Comparison of ENCODE assay signal across 18 cellular contexts in genomic region chr15:81235276-81235675, GRCh38. TPM values are rescaled to one million over a fixed set of nuclear protein-coding genes. Genes with fewer than 3 reads are reported as not detected.
"Had no signal": no experiment of that assay in that cellular context is flagged by ENCODE, and none has a peak within 500 bp of the region (broad histone marks: within the 10 kb centered on the region; RNA-seq: fewer than 3 reads in every experiment).

No MANE protein-coding gene starts in this region.

- H3K4me3 Mint-ChIP-seq: activated CD8-positive, alpha-beta T cell treated with anti-CD3 and anti-CD28 coated beads, Interleukin-2, amount 10 ng/mL, durations not matched to agents 7 days and 5 days; WTC11 had no signal

- DNase-seq: activated CD8-positive, alpha-beta memory T cell treated with anti-CD3 and anti-CD28 coated beads, Interleukin-2, amount 50 U/mL, for 4 hours; activated CD8-positive, alpha-beta T cell treated with anti-CD3 and anti-CD28 coated beads, Interleukin-2, amount 10 ng/mL, durations not matched to agents 7 days and 5 days; activated gamma-delta T cell; activated T-cell treated with anti-CD3 and anti-CD28 coated beads, Interleukin-2, amount 50 U/mL, for 48 hours; colonic mucosa; esophagus squamous epithelium; hippocampal formation; kidney; stimulated activated CD4-positive, alpha-beta T cell treated with anti-CD3 and anti-CD28 coated beads, Interleukin-4, amount 100 ng/mL, for 4 hours; stimulated activated CD8-positive, alpha-beta memory T cell treated with anti-CD3 and anti-CD28 coated beads, Interleukin-4, amount 100 ng/mL, for 48 hours; stimulated activated naive CD8-positive, alpha-beta T cell treated with anti-CD3 and anti-CD28 coated beads, Interleukin-15, Interleukin-2, amounts not matched to agents 100 U/mL and 50 U/mL, for 24 hours; T-helper 2 cell; upper lobe of left lung had no signal

- ATAC-seq: WTC11 had no signal

- H3K4me3 ChIP-seq: body of pancreas, colonic mucosa, esophagus squamous epithelium, upper lobe of left lung had no signal

- H3K27ac ChIP-seq: body of pancreas, colonic mucosa, parathyroid adenoma had no signal

- H3K9me3 ChIP-seq: body of pancreas, colonic mucosa, esophagus squamous epithelium, upper lobe of left lung had no signal

- H3K27me3 ChIP-seq: body of pancreas, colonic mucosa, esophagus squamous epithelium, upper lobe of left lung had no signal

- H3K36me3 Mint-ChIP-seq: WTC11 had no signal

- H3K4me1 ChIP-seq: body of pancreas, colonic mucosa, parathyroid adenoma, upper lobe of left lung had no signal

- H3K27ac Mint-ChIP-seq: activated CD8-positive, alpha-beta T cell treated with anti-CD3 and anti-CD28 coated beads, Interleukin-2, amount 10 ng/mL, durations not matched to agents 7 days and 5 days; activated naive CD4-positive, alpha-beta T cell treated with anti-CD3 and anti-CD28 coated beads, Interleukin-2, amount 50 U/mL, for 72 hours; WTC11 had no signal

- H3K36me3 ChIP-seq: colonic mucosa, esophagus squamous epithelium, upper lobe of left lung had no signal

- H3K9me3 Mint-ChIP-seq: WTC11 had no signal

RNA-seq across cellular contexts. Expression of gene IL16, which starts 38.6 kb away (rescaled TPM):
- total RNA-seq: fibroblast of villous mesenchyme had no signal
